ENCODE assay signal across 17 cellular contexts in genomic region chr11:29324328-29324727, GRCh38.
"Had no signal": no experiment of that assay in that cellular context is flagged by ENCODE, and none has a peak within 500 bp of the region (broad histone marks: within the 10 kb centered on the region; RNA-seq: fewer than 3 reads in every experiment).

No MANE protein-coding gene starts in this region.

- H3K36me3 ChIP-seq: lower lobe of right lung, sigmoid colon, thyroid gland, WERI-Rb-1 had no signal

- H3K27me3 Mint-ChIP-seq: activated naive CD4-positive, alpha-beta T cell treated with anti-CD3 and anti-CD28 coated beads, Interleukin-2, amount 50 U/mL, for 24 hours had no signal

- H3K4me1 ChIP-seq: lower lobe of right lung, parathyroid adenoma, sigmoid colon, thyroid gland had no signal

- H3K4me1 Mint-ChIP-seq: activated naive CD4-positive, alpha-beta T cell treated with anti-CD3 and anti-CD28 coated beads, Interleukin-2, amount 50 U/mL, for 24 hours; natural killer cell had no signal

- H3K27ac ChIP-seq: foreskin keratinocyte, hepatocyte, lower lobe of right lung, parathyroid adenoma, sigmoid colon, thyroid gland, WERI-Rb-1 had no signal

- H3K27ac Mint-ChIP-seq: activated naive CD4-positive, alpha-beta T cell treated with anti-CD3 and anti-CD28 coated beads, Interleukin-2, amount 50 U/mL, for 24 hours; activated T-cell treated with anti-CD3 and anti-CD28 coated beads, Interleukin-2, amount 50 U/mL, for 72 hours; natural killer cell had no signal

- H3K9ac ChIP-seq: parathyroid adenoma had no signal

- H3K9me3 ChIP-seq: lower lobe of right lung, sigmoid colon, thyroid gland had no signal

- H3K4me3 Mint-ChIP-seq: activated naive CD4-positive, alpha-beta T cell treated with anti-CD3 and anti-CD28 coated beads, Interleukin-2, amount 50 U/mL, for 24 hours; activated T-cell treated with anti-CD3 and anti-CD28 coated beads, Interleukin-2, amount 50 U/mL, for 72 hours; natural killer cell had no signal

- H3K4me3 ChIP-seq: hepatocyte, lower lobe of right lung, sigmoid colon, thyroid gland had no signal

- H3K27me3 ChIP-seq: foreskin keratinocyte, hepatocyte, sigmoid colon, thyroid gland had no signal

- H3K4me2 ChIP-seq: hepatocyte had no signal

- DNase-seq: activated CD4-positive, alpha-beta T cell treated with anti-CD3 and anti-CD28 coated beads for 1 hour; activated CD4-positive, alpha-beta T cell treated with anti-CD3 and anti-CD28 coated beads, Interleukin-2, amount 50 U/mL, for 4 hours; activated effector memory CD4-positive, alpha-beta T cell treated with anti-CD3 and anti-CD28 coated beads, Interleukin-2, amount 50 U/mL, for 16 hours; activated T-cell treated with anti-CD3 and anti-CD28 coated beads, Interleukin-2, amount 50 U/mL, for 72 hours; amniotic stem cell; erythroblast; foreskin keratinocyte; lower lobe of right lung; natural killer cell; sigmoid colon; stimulated activated naive CD4-positive, alpha-beta T cell treated with Interleukin-2 at 50 U/mL for 16 hours; T-helper 2 cell; thyroid gland; WERI-Rb-1 had no signal

- H3K36me3 Mint-ChIP-seq: activated naive CD4-positive, alpha-beta T cell treated with anti-CD3 and anti-CD28 coated beads, Interleukin-2, amount 50 U/mL, for 24 hours; natural killer cell had no signal

- ATAC-seq: activated T-cell treated with anti-CD3 and anti-CD28 coated beads, Interleukin-2, amount 50 U/mL, for 72 hours; foreskin keratinocyte; lower lobe of right lung; natural killer cell had no signal

- H3K79me2 ChIP-seq: hepatocyte, parathyroid adenoma had no signal

- H2AFZ ChIP-seq: hepatocyte, parathyroid adenoma had no signal
